13 cellular contexts compared by ENCODE assay signal in genomic region chr6:49401063-49401462, GRCh38.
A peak's percentile ranks its signal among the peaks of the same experiment; 100 is the strongest.
DNase-seq lines count a peak whose midpoint lies in the region; FAIRE-seq and TF ChIP-seq lines count a peak whose summit lies in the region.
"Had no signal": no experiment of that assay in that cellular context is flagged by ENCODE, and none has a peak within 500 bp of the region (broad histone marks: within the 10 kb centered on the region; RNA-seq: fewer than 3 reads in every experiment).

No MANE protein-coding gene starts in this region.

- H3K4me3 ChIP-seq in fibroblast of villous mesenchyme (ENCODE audit: low read depth, low read length), result no peak overlapping the region
- H3K4me3 ChIP-seq: BLaER1 treated with 17β-estradiol and CSF1 and Interleukin-3, amounts not matched to agents 10 nM and 100 nM; GM12878; HAP-1 had no signal

- TF ChIP-seq CTCF in fibroblast of villous mesenchyme (IDR thresholded peaks at IDR 0.05; ENCODE audit: insufficient read depth, low read depth, low read length), result no peak

- DNase-seq in H54 (ENCODE audit: insufficient read length, low spot score), result no peak
- peak; percentile 46 for DNase-seq in M059J (ENCODE audit: low read depth)
- peak; percentile 43 for DNase-seq in fibroblast of villous mesenchyme (ENCODE audit: low read depth)
- no peak for DNase-seq in NAMALWA (ENCODE audit: low spot score)
- no peak for DNase-seq in NCI-H1105 (lab: John Stamatoyannopoulos, UW)
- no peak for DNase-seq in frontal cortex (ENCODE audit: low spot score in 2 of 2)
- DNase-seq: Calu3; CD8-positive, alpha-beta T cell; DMS79 treated with DMSO at 0.1 percent for 48 hours had no signal

- FAIRE-seq in H54 (lab: Jason Lieb, UNC), result peak; percentile 33
- FAIRE-seq in frontal cortex (lab: Jason Lieb, UNC), result no peak
- FAIRE-seq: GM12878, H1 had no signal

- no peak for TF ChIP-seq POLR2A in H54 (IDR thresholded peaks at IDR 0.05; ENCODE audit: low read depth, low read length)

Comparison
In these comparisons a context has a peak if more than half of its experiments do, and no peak if none do; other contexts are left out.
1. DNase-seq: peak in M059J (single experiment) and fibroblast of villous mesenchyme (single experiment); none in H54 (single experiment), NAMALWA (single experiment), NCI-H1105 (single experiment) and frontal cortex (0 of 2).